Comparison of ENCODE assay signal across 24 cellular contexts in the genomic region with DNA sequence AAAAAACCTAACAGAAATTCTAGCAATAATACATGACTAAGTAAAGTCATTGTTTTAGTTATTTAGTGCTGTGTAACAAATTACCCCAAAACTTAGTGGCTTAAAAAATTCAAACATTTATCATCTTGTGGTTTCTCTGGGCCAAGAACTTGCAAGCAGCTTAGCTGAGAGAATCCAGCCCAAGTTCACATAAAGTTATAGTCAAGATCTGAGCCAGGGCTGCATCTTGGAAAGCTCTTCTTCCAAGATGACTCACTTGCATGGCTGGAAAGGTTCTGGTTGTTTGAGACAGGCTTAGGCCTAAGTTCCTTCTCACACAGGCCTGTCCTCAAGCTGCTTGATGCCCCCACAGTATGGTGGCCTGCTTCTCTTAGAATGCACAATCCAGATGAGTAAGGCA.
"Had no signal": no experiment of that assay in that cellular context is flagged by ENCODE, and none has a peak within 500 bp of the region (broad histone marks: within the 10 kb centered on the region; RNA-seq: fewer than 3 reads in every experiment).

No MANE protein-coding gene starts in this region.

- H3K36me3 ChIP-seq: esophagus squamous epithelium, lower lobe of right lung, neutrophil, pancreas, right lobe of liver, suprapubic skin, transverse colon, upper lobe of right lung, uterus had no signal

- H3K27ac ChIP-seq: dorsolateral prefrontal cortex, esophagus squamous epithelium, lower lobe of right lung, neutrophil, pancreas, right lobe of liver, suprapubic skin, transverse colon, upper lobe of right lung, uterus had no signal

- H3K4me1 Mint-ChIP-seq: naive B cell; neural crest cell; stimulated activated naive B cell treated with anti-CD40 and anti-IgM and Interleukin-4, amounts not matched to agents 10 μg/mL and 1 μg/mL and 100 μg/mL, for 72 hours had no signal

- H3K9me3 ChIP-seq: lower lobe of right lung, neutrophil, pancreas, right lobe of liver, suprapubic skin, transverse colon, upper lobe of right lung, uterus had no signal

- ATAC-seq: left ventricle myocardium superior; lower lobe of right lung; natural killer cell treated with Interleukin-12 subunit alpha and Interleukin-12 subunit beta and Interleukin-15 and Interleukin-18, amount 100 ng/mL, for 72 hours; pancreas; right lobe of liver; stimulated activated naive B cell treated with anti-CD40 and anti-IgM and Interleukin-4, amounts not matched to agents 10 μg/mL and 1 μg/mL and 100 μg/mL, for 72 hours; upper lobe of right lung had no signal

- H3K36me3 Mint-ChIP-seq: naive B cell; natural killer cell treated with Interleukin-12 subunit alpha and Interleukin-12 subunit beta and Interleukin-15 and Interleukin-18, amount 100 ng/mL, for 72 hours; stimulated activated naive B cell treated with anti-CD40 and anti-IgM and Interleukin-4, amounts not matched to agents 10 μg/mL and 1 μg/mL and 100 μg/mL, for 72 hours had no signal

- H3K9me3 Mint-ChIP-seq: natural killer cell treated with Interleukin-12 subunit alpha and Interleukin-12 subunit beta and Interleukin-15 and Interleukin-18, amount 100 ng/mL, for 72 hours; stimulated activated naive CD8-positive, alpha-beta T cell treated with anti-CD3 and anti-CD28 coated beads, Interleukin-15, Interleukin-2, amounts not matched to agents 100 ng/mL and 50 ng/mL, for 24 hours had no signal

- H3K27ac Mint-ChIP-seq: naive B cell; natural killer cell treated with Interleukin-12 subunit alpha and Interleukin-12 subunit beta and Interleukin-15 and Interleukin-18, amount 100 ng/mL, for 72 hours; stimulated activated naive B cell treated with anti-CD40 and anti-IgM and Interleukin-4, amounts not matched to agents 10 μg/mL and 1 μg/mL and 100 μg/mL, for 72 hours; stimulated activated naive CD8-positive, alpha-beta T cell treated with anti-CD3 and anti-CD28 coated beads, Interleukin-15, Interleukin-2, amounts not matched to agents 100 ng/mL and 50 ng/mL, for 24 hours had no signal

- H3K27me3 Mint-ChIP-seq: natural killer cell treated with Interleukin-12 subunit alpha and Interleukin-12 subunit beta and Interleukin-15 and Interleukin-18, amount 100 ng/mL, for 72 hours; stimulated activated naive B cell treated with anti-CD40 and anti-IgM and Interleukin-4, amounts not matched to agents 10 μg/mL and 1 μg/mL and 100 μg/mL, for 72 hours; stimulated activated naive CD8-positive, alpha-beta T cell treated with anti-CD3 and anti-CD28 coated beads, Interleukin-15, Interleukin-2, amounts not matched to agents 100 ng/mL and 50 ng/mL, for 24 hours had no signal

- H3K4me3 Mint-ChIP-seq: natural killer cell treated with Interleukin-12 subunit alpha and Interleukin-12 subunit beta and Interleukin-15 and Interleukin-18, amount 100 ng/mL, for 72 hours; neural crest cell; stimulated activated naive B cell treated with anti-CD40 and anti-IgM and Interleukin-4, amounts not matched to agents 10 μg/mL and 1 μg/mL and 100 μg/mL, for 72 hours; stimulated activated naive CD8-positive, alpha-beta T cell treated with anti-CD3 and anti-CD28 coated beads, Interleukin-15, Interleukin-2, amounts not matched to agents 100 ng/mL and 50 ng/mL, for 24 hours had no signal

- H3K4me3 ChIP-seq: dorsolateral prefrontal cortex, esophagus squamous epithelium, lower lobe of right lung, pancreas, right lobe of liver, suprapubic skin, transverse colon, upper lobe of right lung, uterus had no signal

- DNase-seq: dorsolateral prefrontal cortex; effector CD4-positive, alpha-beta T cell; esophagus squamous epithelium; foreskin melanocyte; hypothalamus; left ventricle myocardium superior; lower lobe of right lung; naive B cell; pancreas; retina; right lobe of liver; small intestine; stimulated activated CD4-positive, alpha-beta T cell treated with anti-CD3 and anti-CD28 coated beads, Interleukin-15, amount 100 ng/mL, for 24 hours; stimulated activated CD4-positive, alpha-beta T cell treated with anti-CD3 and anti-CD28 coated beads, Interleukin-2, amount 100 ng/mL, for 48 hours; stimulated activated naive B cell treated with anti-CD40 and anti-IgM and Interleukin-4, amounts not matched to agents 10 μg/mL and 1 μg/mL and 100 μg/mL, for 72 hours; transverse colon; upper lobe of right lung; uterus had no signal

- FAIRE-seq: keratinocyte, pancreas, small intestine had no signal

- H3K27me3 ChIP-seq: dorsolateral prefrontal cortex, esophagus squamous epithelium, neutrophil, pancreas, right lobe of liver, suprapubic skin, transverse colon, upper lobe of right lung, uterus had no signal

- H3K4me1 ChIP-seq: esophagus squamous epithelium, lower lobe of right lung, pancreas, right lobe of liver, suprapubic skin, transverse colon, upper lobe of right lung, uterus had no signal
